17 cellular contexts compared by ENCODE assay signal in the genomic region with DNA sequence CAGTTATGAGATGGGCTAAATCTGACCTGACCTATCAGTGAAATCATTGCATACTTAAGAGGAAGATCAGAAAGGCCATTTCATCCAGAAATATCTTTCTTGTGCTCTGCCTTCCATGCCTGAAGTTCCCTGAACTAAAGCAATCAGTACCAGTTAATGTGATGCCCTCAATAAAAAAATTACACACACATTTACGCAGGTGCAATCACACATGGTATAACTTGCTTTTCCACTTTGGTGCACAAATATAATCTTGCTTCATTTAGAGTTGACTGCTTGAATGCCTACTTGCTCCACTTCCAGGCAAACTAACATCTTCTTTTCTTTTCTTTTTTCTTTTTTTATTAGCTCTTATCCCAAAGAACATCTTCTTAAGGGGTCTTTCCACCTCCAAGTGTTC. TPM values are rescaled to one million over a fixed set of nuclear protein-coding genes. Genes with fewer than 3 reads are reported as not detected.
A peak's percentile ranks its signal among the peaks of the same experiment; 100 is the strongest.
DNase-seq lines count a peak whose midpoint lies in the region; ATAC-seq and TF ChIP-seq lines count a peak whose summit lies in the region.
"Had no signal": no experiment of that assay in that cellular context is flagged by ENCODE, and none has a peak within 500 bp of the region (broad histone marks: within the 10 kb centered on the region; RNA-seq: fewer than 3 reads in every experiment).

No MANE protein-coding gene starts in this region.

- H3K4me1 ChIP-seq in mucosa of descending colon (ENCODE audit: low read depth) (peaks cover 3% of the 10 kb centered on the region), right cardiac atrium (ENCODE audit: control insufficient read depth, insufficient read depth, low read length) (no peaks in the 10 kb centered on the region)
- H3K4me1 ChIP-seq: BE2C had no signal

- intact Hi-C loops in mucosa of descending colon (cut with DNase I, micrococcal nuclease) (no loop called here), right cardiac atrium (cut with DNase I) (no loop called here)

- DNase-seq in activated T-cell treated with anti-CD3 and anti-CD28 coated beads, Interleukin-2, amount 50 U/mL, for 72 hours: no peak
- no peak for DNase-seq in activated T-cell treated with anti-CD3 and anti-CD28 coated beads, Interleukin-2, amount 50 U/mL, for 4 hours
- no peak for DNase-seq in mucosa of descending colon
- no peak for DNase-seq in right cardiac atrium
- DNase-seq in stimulated activated CD4-positive, alpha-beta T cell treated with anti-CD3 and anti-CD28 coated beads, Interleukin-4, amount 100 ng/mL, for 24 hours: no peak
- no peak for DNase-seq in HFFc6
- DNase-seq: ACHN; BE2C; C1 segment of cervical spinal cord; Caco-2; CD4-positive, alpha-beta T cell; DMS79 treated with DMSO at 0.1 percent for 48 hours; GF-D8; H9 had no signal

- H3K9me3 ChIP-seq in mucosa of descending colon (no peaks in the 10 kb centered on the region), right cardiac atrium (ENCODE audit: control insufficient read depth, low read length) (no peaks in the 10 kb centered on the region)
- H3K9me3 ChIP-seq: BE2C, Caco-2 had no signal

- H3K27ac ChIP-seq in VCaP (peak overlapping the region; percentile 83), right cardiac atrium (ENCODE audit: low read length) (no peak overlapping the region)

- 94% methylated on average over 1 of the region's 1 CpG for WGBS in right cardiac atrium

- H3K27ac Mint-ChIP-seq in activated T-cell treated with anti-CD3 and anti-CD28 coated beads, Interleukin-2, amount 50 U/mL, for 72 hours: peak overlapping the region; percentile 23
- no peak overlapping the region for H3K27ac Mint-ChIP-seq in HFFc6
- H3K27ac Mint-ChIP-seq: CD4-positive, alpha-beta T cell; IgD-negative memory B cell had no signal

- H3K4me1 Mint-ChIP-seq in activated T-cell treated with anti-CD3 and anti-CD28 coated beads, Interleukin-2, amount 50 U/mL, for 72 hours (ENCODE audit: low read depth): no peaks in the 10 kb centered on the region
- H3K4me1 Mint-ChIP-seq in activated T-cell treated with anti-CD3 and anti-CD28 coated beads, Interleukin-2, amount 50 U/mL, for 4 hours (ENCODE audit: low read depth): no peaks in the 10 kb centered on the region
- H3K4me1 Mint-ChIP-seq in HFFc6 (ENCODE audit: low read depth): peaks cover 13% of the 10 kb centered on the region
- H3K4me1 Mint-ChIP-seq: H9, IgD-negative memory B cell had no signal

- H3K36me3 ChIP-seq in mucosa of descending colon (ENCODE audit: low read depth): no peaks in the 10 kb centered on the region
- H3K36me3 ChIP-seq: BE2C had no signal

- H3K27me3 Mint-ChIP-seq in activated T-cell treated with anti-CD3 and anti-CD28 coated beads, Interleukin-2, amount 50 U/mL, for 72 hours (ENCODE audit: low read depth): peaks cover 9% of the 10 kb centered on the region
- H3K27me3 Mint-ChIP-seq in activated T-cell treated with anti-CD3 and anti-CD28 coated beads, Interleukin-2, amount 50 U/mL, for 4 hours (ENCODE audit: low read depth): peaks cover 7% of the 10 kb centered on the region
- peaks cover 15% of the 10 kb centered on the region for H3K27me3 Mint-ChIP-seq in HFFc6 (ENCODE audit: insufficient read depth)

- no peak overlapping the region for H3K4me3 Mint-ChIP-seq in activated T-cell treated with anti-CD3 and anti-CD28 coated beads, Interleukin-2, amount 50 U/mL, for 72 hours
- H3K4me3 Mint-ChIP-seq in activated T-cell treated with anti-CD3 and anti-CD28 coated beads, Interleukin-2, amount 50 U/mL, for 4 hours: no peak overlapping the region
- H3K4me3 Mint-ChIP-seq in HFFc6: no peak overlapping the region
- H3K4me3 Mint-ChIP-seq: CD4-positive, alpha-beta T cell; H9; IgD-negative memory B cell had no signal

- no peaks in the 10 kb centered on the region for H3K36me3 Mint-ChIP-seq in activated T-cell treated with anti-CD3 and anti-CD28 coated beads, Interleukin-2, amount 50 U/mL, for 72 hours (ENCODE audit: insufficient read depth in 2 of 2)
- H3K36me3 Mint-ChIP-seq in activated T-cell treated with anti-CD3 and anti-CD28 coated beads, Interleukin-2, amount 50 U/mL, for 4 hours (ENCODE audit: insufficient read depth): no peaks in the 10 kb centered on the region
- H3K36me3 Mint-ChIP-seq in HFFc6 (ENCODE audit: low read depth): peaks cover 4% of the 10 kb centered on the region
- H3K36me3 Mint-ChIP-seq: IgD-negative memory B cell had no signal

- TF ChIP-seq CTCF in VCaP (conservative IDR thresholded peaks at IDR 0.05): no peak
- TF ChIP-seq CTCF in mucosa of descending colon (IDR thresholded peaks at IDR 0.05): no peak
- no peak for TF ChIP-seq CTCF in HFFc6 (IDR thresholded peaks at IDR 0.05)

- H3K9me3 Mint-ChIP-seq in activated T-cell treated with anti-CD3 and anti-CD28 coated beads, Interleukin-2, amount 50 U/mL, for 72 hours: no peaks in the 10 kb centered on the region
- no peaks in the 10 kb centered on the region for H3K9me3 Mint-ChIP-seq in activated T-cell treated with anti-CD3 and anti-CD28 coated beads, Interleukin-2, amount 50 U/mL, for 4 hours
- peaks cover 5% of the 10 kb centered on the region for H3K9me3 Mint-ChIP-seq in HFFc6
- H3K9me3 Mint-ChIP-seq: CD4-positive, alpha-beta T cell; IgD-negative memory B cell had no signal

- no peaks in the 10 kb centered on the region for H3K27me3 ChIP-seq in right cardiac atrium (ENCODE audit: control insufficient read depth, insufficient read depth)

- H3K4me3 ChIP-seq in mucosa of descending colon (no peak overlapping the region), right cardiac atrium (ENCODE audit: low read length) (no peak overlapping the region)

- no peak for ATAC-seq in activated T-cell treated with anti-CD3 and anti-CD28 coated beads, Interleukin-2, amount 50 U/mL, for 72 hours (replicated peaks in 1 of 2)
- ATAC-seq in activated T-cell treated with anti-CD3 and anti-CD28 coated beads, Interleukin-2, amount 50 U/mL, for 4 hours: no peak
- ATAC-seq in mucosa of descending colon: peak; percentile 81
- ATAC-seq in right cardiac atrium: no peak
- ATAC-seq: HepG2 had no signal

RNA-seq across cellular contexts. Expression of gene KIF5B, which starts 58.3 kb away (rescaled TPM):
- total RNA-seq in activated T-cell treated with anti-CD3 and anti-CD28 coated beads, Interleukin-2, amount 50 U/mL, for 72 hours: 10 to 100 TPM; 68.7 to 74.4 TPM
- total RNA-seq in activated T-cell treated with anti-CD3 and anti-CD28 coated beads, Interleukin-2, amount 50 U/mL, for 4 hours: 10 to 100 TPM; 79.1 to 89.8 (median 81.9) TPM
- 100 to 1,000 TPM in 2 of 3 donors, 10 to 100 TPM in 1; 91.6 to 188 (median 109) TPM for total RNA-seq in mucosa of descending colon
- 100 to 1,000 TPM; 134 to 169 (median 144) TPM for total RNA-seq in right cardiac atrium
- 60.3 TPM for polyA plus RNA-seq in right cardiac atrium
- total RNA-seq in HFFc6 (2021; fragmentation: NEBNext Ultra II Directional; extraction: Animal tissue kit (Norgen Biotek cat#: 25700)): 100 to 1,000 TPM; 127 to 142 (median 137) TPM
